ENCODE assay signal across 16 cellular contexts in genomic region chr15:68710536-68710935, GRCh38.
"Had no signal": no experiment of that assay in that cellular context is flagged by ENCODE, and none has a peak within 500 bp of the region (broad histone marks: within the 10 kb centered on the region; RNA-seq: fewer than 3 reads in every experiment).

No MANE protein-coding gene starts in this region.

- DNase-seq: dermis blood vessel endothelial cell; effector CD4-positive, alpha-beta T cell; effector memory CD4-positive, alpha-beta T cell; foreskin keratinocyte; heart right ventricle; hippocampal formation; left cardiac atrium; left lung; lower lobe of right lung; mesenchymal stem cell; mucosa of descending colon; naive B cell had no signal

- ATAC-seq: foreskin keratinocyte, gastroesophageal sphincter, heart right ventricle, left cardiac atrium, left lung, lower lobe of right lung, mucosa of descending colon had no signal

- H3K27ac ChIP-seq: coronary artery, esophagus muscularis mucosa, foreskin keratinocyte, gastroesophageal sphincter, left lung, lower lobe of right lung had no signal

- H3K27me3 ChIP-seq: dorsolateral prefrontal cortex, heart right ventricle, left lung had no signal

- H3K4me3 ChIP-seq: coronary artery, dorsolateral prefrontal cortex, esophagus muscularis mucosa, gastroesophageal sphincter, heart right ventricle, left lung, lower lobe of right lung, mucosa of descending colon had no signal

- H3K9me3 ChIP-seq: esophagus muscularis mucosa, gastroesophageal sphincter, heart right ventricle, left lung, lower lobe of right lung, mucosa of descending colon had no signal

- H3K4me1 ChIP-seq: foreskin keratinocyte, gastroesophageal sphincter, lower lobe of right lung had no signal
